In genomic region chr10:95787447-95787846, GRCh38 we compare ENCODE assay signal across 16 cellular contexts. TPM values are rescaled to one million over a fixed set of nuclear protein-coding genes. Genes with fewer than 3 reads are reported as not detected.
DNase-seq lines count a peak whose midpoint lies in the region; ATAC-seq and TF ChIP-seq lines count a peak whose summit lies in the region.
"Had no signal": no experiment of that assay in that cellular context is flagged by ENCODE, and none has a peak within 500 bp of the region (broad histone marks: within the 10 kb centered on the region; RNA-seq: fewer than 3 reads in every experiment).

No MANE protein-coding gene starts in this region.

- peaks cover 3% of the 10 kb centered on the region for H3K27me3 Mint-ChIP-seq in activated CD8-positive, alpha-beta T cell treated with anti-CD3 and anti-CD28 coated beads, Interleukin-2, amount 10 ng/mL, durations not matched to agents 7 days and 5 days (ENCODE audit: low read depth)
- H3K27me3 Mint-ChIP-seq in activated CD8-positive, alpha-beta T cell treated with anti-CD3 and anti-CD28 coated beads for 36 hours, result peaks cover 2% of the 10 kb centered on the region
- H3K27me3 Mint-ChIP-seq in activated B cell treated with CpG ODN at 0.5 μM for 24 hours, result no peaks in the 10 kb centered on the region
- no peaks in the 10 kb centered on the region for H3K27me3 Mint-ChIP-seq in stimulated activated memory B cell treated with anti-CD40 and anti-IgM and Interleukin-4, amounts not matched to agents 10 μg/mL and 1 μg/mL and 100 μg/mL, for 72 hours
- peaks cover 13% of the 10 kb centered on the region for H3K27me3 Mint-ChIP-seq in activated T-helper 17 cell treated with anti-CD3 and anti-CD28 coated beads, Interleukin-2, amount 50 U/mL, for 72 hours

- H3K9me3 Mint-ChIP-seq in activated CD8-positive, alpha-beta T cell treated with anti-CD3 and anti-CD28 coated beads, Interleukin-2, amount 10 ng/mL, durations not matched to agents 7 days and 5 days (ENCODE audit: insufficient read depth), result peaks cover 4% of the 10 kb centered on the region
- no peaks in the 10 kb centered on the region for H3K9me3 Mint-ChIP-seq in activated CD8-positive, alpha-beta T cell treated with anti-CD3 and anti-CD28 coated beads for 36 hours
- no peaks in the 10 kb centered on the region for H3K9me3 Mint-ChIP-seq in activated B cell treated with CpG ODN at 0.5 μM for 24 hours
- H3K9me3 Mint-ChIP-seq in stimulated activated memory B cell treated with anti-CD40 and anti-IgM and Interleukin-4, amounts not matched to agents 10 μg/mL and 1 μg/mL and 100 μg/mL, for 72 hours, result no peaks in the 10 kb centered on the region
- peaks cover 4% of the 10 kb centered on the region for H3K9me3 Mint-ChIP-seq in activated T-helper 17 cell treated with anti-CD3 and anti-CD28 coated beads, Interleukin-2, amount 50 U/mL, for 72 hours

- CTCF ChIA-PET in activated CD8-positive, alpha-beta T cell treated with anti-CD3 and anti-CD28 coated beads, Interleukin-2, amount 10 ng/mL, durations not matched to agents 7 days and 5 days (lab: Charles Lee), result interaction anchor here (0.9 to 6.6 kb wide), 8 partner anchors 8 to 93 kb away, joined by 3 to 76 read pairs (median 6); partner anchors contain the start of gene TCTN3
- CTCF ChIA-PET in activated CD8-positive, alpha-beta T cell treated with anti-CD3 and anti-CD28 coated beads for 36 hours (lab: Charles Lee), result interaction anchor here (1.4 kb wide), 1 partner anchor 54 kb away, joined by 4 read pairs; no protein-coding TSS in a partner anchor
- CTCF ChIA-PET in activated B cell treated with CpG ODN at 0.5 μM for 24 hours (lab: Charles Lee), result interaction anchor here (0.7 to 4.3 kb wide), 6 partner anchors 27 to 53 kb away, joined by 3 to 25 read pairs (median 3); no protein-coding TSS in a partner anchor

- peaks cover 34% of the 10 kb centered on the region for H3K36me3 Mint-ChIP-seq in activated CD8-positive, alpha-beta T cell treated with anti-CD3 and anti-CD28 coated beads, Interleukin-2, amount 10 ng/mL, durations not matched to agents 7 days and 5 days (ENCODE audit: low read depth)
- no peaks in the 10 kb centered on the region for H3K36me3 Mint-ChIP-seq in activated CD8-positive, alpha-beta T cell treated with anti-CD3 and anti-CD28 coated beads for 36 hours (ENCODE audit: low read depth)
- peaks cover 19% of the 10 kb centered on the region for H3K36me3 Mint-ChIP-seq in activated B cell treated with CpG ODN at 0.5 μM for 24 hours (ENCODE audit: low read depth)
- peaks cover 58% of the 10 kb centered on the region for H3K36me3 Mint-ChIP-seq in stimulated activated memory B cell treated with anti-CD40 and anti-IgM and Interleukin-4, amounts not matched to agents 10 μg/mL and 1 μg/mL and 100 μg/mL, for 72 hours
- H3K36me3 Mint-ChIP-seq in activated T-helper 17 cell treated with anti-CD3 and anti-CD28 coated beads, Interleukin-2, amount 50 U/mL, for 72 hours (ENCODE audit: low read depth), result no peaks in the 10 kb centered on the region

- H3K27ac Mint-ChIP-seq in activated CD8-positive, alpha-beta T cell treated with anti-CD3 and anti-CD28 coated beads, Interleukin-2, amount 10 ng/mL, durations not matched to agents 7 days and 5 days, result peak overlapping the region; percentile 40
- H3K27ac Mint-ChIP-seq in activated CD8-positive, alpha-beta T cell treated with anti-CD3 and anti-CD28 coated beads for 36 hours, result no peak overlapping the region
- H3K27ac Mint-ChIP-seq in activated B cell treated with CpG ODN at 0.5 μM for 24 hours, result peak overlapping the region; percentile 99
- peak overlapping the region; percentile 91 for H3K27ac Mint-ChIP-seq in stimulated activated memory B cell treated with anti-CD40 and anti-IgM and Interleukin-4, amounts not matched to agents 10 μg/mL and 1 μg/mL and 100 μg/mL, for 72 hours
- no peak overlapping the region for H3K27ac Mint-ChIP-seq in activated T-helper 17 cell treated with anti-CD3 and anti-CD28 coated beads, Interleukin-2, amount 50 U/mL, for 72 hours

- POLR2A ChIA-PET in activated CD8-positive, alpha-beta T cell treated with anti-CD3 and anti-CD28 coated beads, Interleukin-2, amount 10 ng/mL, durations not matched to agents 7 days and 5 days (lab: Charles Lee), result interaction anchor here (1.0 to 5.9 kb wide), 3 partner anchors 30 to 45 kb away, joined by 5 to 35 read pairs (median 6); partner anchors contain the start of gene ENTPD1
- POLR2A ChIA-PET in activated CD8-positive, alpha-beta T cell treated with anti-CD3 and anti-CD28 coated beads for 36 hours (lab: Charles Lee), result no interaction called here
- POLR2A ChIA-PET in activated B cell treated with CpG ODN at 0.5 μM for 24 hours (lab: Charles Lee), result interaction anchor here (5.8 to 14.6 kb wide), 5 partner anchors 8 to 93 kb away, joined by 37 to 298 read pairs (median 67); partner anchors contain the start of genes ENTPD1 and TCTN3

- DNase-seq in activated CD8-positive, alpha-beta T cell treated with anti-CD3 and anti-CD28 coated beads, Interleukin-2, amount 10 ng/mL, durations not matched to agents 7 days and 5 days, result no peak
- DNase-seq in activated CD8-positive, alpha-beta T cell treated with anti-CD3 and anti-CD28 coated beads for 36 hours, result no peak
- DNase-seq in activated B cell treated with CpG ODN at 0.5 μM for 24 hours (no peak), COR-L47 (lab: John Stamatoyannopoulos, UW) (no peak), hippocampal formation (lab: John Stamatoyannopoulos, UW) (no peak)
- DNase-seq: Calu3, DMS79, NCI-H1105, NCI-H187, NCI-H446, PC-9 had no signal

- TF ChIP-seq CTCF in activated CD8-positive, alpha-beta T cell treated with anti-CD3 and anti-CD28 coated beads for 36 hours (IDR thresholded peaks at IDR 0.05), result no peak
- no peak for TF ChIP-seq CTCF in activated B cell treated with CpG ODN at 0.5 μM for 24 hours (IDR thresholded peaks at IDR 0.05)

- H3K4me3 Mint-ChIP-seq in activated CD8-positive, alpha-beta T cell treated with anti-CD3 and anti-CD28 coated beads, Interleukin-2, amount 10 ng/mL, durations not matched to agents 7 days and 5 days, result no peak overlapping the region
- no peak overlapping the region for H3K4me3 Mint-ChIP-seq in activated CD8-positive, alpha-beta T cell treated with anti-CD3 and anti-CD28 coated beads for 36 hours
- peak overlapping the region; percentile 39 for H3K4me3 Mint-ChIP-seq in activated B cell treated with CpG ODN at 0.5 μM for 24 hours
- H3K4me3 Mint-ChIP-seq in stimulated activated memory B cell treated with anti-CD40 and anti-IgM and Interleukin-4, amounts not matched to agents 10 μg/mL and 1 μg/mL and 100 μg/mL, for 72 hours, result peak overlapping the region; percentile 34
- no peak overlapping the region for H3K4me3 Mint-ChIP-seq in activated T-helper 17 cell treated with anti-CD3 and anti-CD28 coated beads, Interleukin-2, amount 50 U/mL, for 72 hours

- ATAC-seq in activated CD8-positive, alpha-beta T cell treated with anti-CD3 and anti-CD28 coated beads, Interleukin-2, amount 10 ng/mL, durations not matched to agents 7 days and 5 days, result no peak
- ATAC-seq in activated CD8-positive, alpha-beta T cell treated with anti-CD3 and anti-CD28 coated beads for 36 hours, result no peak
- no peak for ATAC-seq in GM18505 (IDR thresholded peaks at IDR 0.05; ENCODE audit: unreplicated experiment)
- no peak for ATAC-seq in activated B cell treated with CpG ODN at 0.5 μM for 24 hours (ENCODE audit: low read depth)
- no peak for ATAC-seq in stimulated activated memory B cell treated with anti-CD40 and anti-IgM and Interleukin-4, amounts not matched to agents 10 μg/mL and 1 μg/mL and 100 μg/mL, for 72 hours
- no peak for ATAC-seq in activated T-helper 17 cell treated with anti-CD3 and anti-CD28 coated beads, Interleukin-2, amount 50 U/mL, for 72 hours (replicated peaks)
- ATAC-seq: A549 had no signal

- peak; percentile 62 for TF ChIP-seq POLR2A in GM18505 (IDR thresholded peaks at IDR 0.05; ENCODE audit: borderline replicate concordance, extremely low read depth, insufficient read depth, insufficient read length)

- intact Hi-C loops in activated CD8-positive, alpha-beta T cell treated with anti-CD3 and anti-CD28 coated beads for 36 hours (cut with micrococcal nuclease), result no loop called here
- intact Hi-C loops in activated B cell treated with CpG ODN at 0.5 μM for 24 hours (cut with micrococcal nuclease), result no loop called here

- peaks cover 84% of the 10 kb centered on the region for H3K4me1 Mint-ChIP-seq in activated CD8-positive, alpha-beta T cell treated with anti-CD3 and anti-CD28 coated beads, Interleukin-2, amount 10 ng/mL, durations not matched to agents 7 days and 5 days (ENCODE audit: low read depth)
- H3K4me1 Mint-ChIP-seq in activated CD8-positive, alpha-beta T cell treated with anti-CD3 and anti-CD28 coated beads for 36 hours (ENCODE audit: low read depth), result peaks cover 18% of the 10 kb centered on the region
- H3K4me1 Mint-ChIP-seq in activated B cell treated with CpG ODN at 0.5 μM for 24 hours, result peaks cover 95% of the 10 kb centered on the region
- peaks cover 93% of the 10 kb centered on the region for H3K4me1 Mint-ChIP-seq in stimulated activated memory B cell treated with anti-CD40 and anti-IgM and Interleukin-4, amounts not matched to agents 10 μg/mL and 1 μg/mL and 100 μg/mL, for 72 hours
- peaks cover 4% of the 10 kb centered on the region for H3K4me1 Mint-ChIP-seq in activated T-helper 17 cell treated with anti-CD3 and anti-CD28 coated beads, Interleukin-2, amount 50 U/mL, for 72 hours

RNA-seq across cellular contexts. Expression of gene ENTPD1, which starts 31.5 kb away (rescaled TPM):
- total RNA-seq in activated CD8-positive, alpha-beta T cell treated with anti-CD3 and anti-CD28 coated beads, Interleukin-2, amount 10 ng/mL, durations not matched to agents 7 days and 5 days, result 10 to 100 TPM; 14.2 to 14.9 TPM
- total RNA-seq in activated CD8-positive, alpha-beta T cell treated with anti-CD3 and anti-CD28 coated beads for 36 hours, result 1 to 10 TPM; 4.4 to 4.6 TPM
- 187 TPM in 2 replicates for total RNA-seq in activated B cell treated with CpG ODN at 0.5 μM for 24 hours
- total RNA-seq in activated T-helper 17 cell treated with anti-CD3 and anti-CD28 coated beads, Interleukin-2, amount 50 U/mL, for 72 hours, result 10 to 100 TPM in 1 of 2 donors, 1 to 10 TPM in 1; 4.5 to 36.3 TPM
- total RNA-seq: MCF 10A, PC-9 had no signal

Comparison
In these comparisons a context has a peak if more than half of its experiments do, and no peak if none do; other contexts are left out.
1. H3K27ac Mint-ChIP-seq: peak in activated CD8-positive, alpha-beta T cell treated with anti-CD3 and anti-CD28 coated beads, Interleukin-2, amount 10 ng/mL, durations not matched to agents 7 days and 5 days (single experiment), activated B cell treated with CpG ODN at 0.5 μM for 24 hours (single experiment) and stimulated activated memory B cell treated with anti-CD40 and anti-IgM and Interleukin-4, amounts not matched to agents 10 μg/mL and 1 μg/mL and 100 μg/mL, for 72 hours (single experiment); none in activated CD8-positive, alpha-beta T cell treated with anti-CD3 and anti-CD28 coated beads for 36 hours (single experiment) and activated T-helper 17 cell treated with anti-CD3 and anti-CD28 coated beads, Interleukin-2, amount 50 U/mL, for 72 hours (single experiment).
2. H3K4me3 Mint-ChIP-seq: peak in activated B cell treated with CpG ODN at 0.5 μM for 24 hours (single experiment) and stimulated activated memory B cell treated with anti-CD40 and anti-IgM and Interleukin-4, amounts not matched to agents 10 μg/mL and 1 μg/mL and 100 μg/mL, for 72 hours (single experiment); none in activated CD8-positive, alpha-beta T cell treated with anti-CD3 and anti-CD28 coated beads, Interleukin-2, amount 10 ng/mL, durations not matched to agents 7 days and 5 days (single experiment), activated CD8-positive, alpha-beta T cell treated with anti-CD3 and anti-CD28 coated beads for 36 hours (single experiment) and activated T-helper 17 cell treated with anti-CD3 and anti-CD28 coated beads, Interleukin-2, amount 50 U/mL, for 72 hours (single experiment).